19 cellular contexts compared by ENCODE assay signal in genomic region chr17:39376434-39376833, GRCh38. TPM values are rescaled to one million over a fixed set of nuclear protein-coding genes. Genes with fewer than 3 reads are reported as not detected.
A peak's percentile ranks its signal among the peaks of the same experiment; 100 is the strongest.
DNase-seq lines count a peak whose midpoint lies in the region; TF ChIP-seq lines count a peak whose summit lies in the region.
"Had no signal": no experiment of that assay in that cellular context is flagged by ENCODE, and none has a peak within 500 bp of the region (broad histone marks: within the 10 kb centered on the region; RNA-seq: fewer than 3 reads in every experiment).

No MANE protein-coding gene starts in this region.

- TF ChIP-seq POLR2A in breast epithelium (IDR thresholded peaks at IDR 0.05) = no peak

- H3K4me1 ChIP-seq in breast epithelium = no peaks in the 10 kb centered on the region
- H3K4me1 ChIP-seq: colonic mucosa had no signal

- H3K9me3 ChIP-seq in breast epithelium = no peaks in the 10 kb centered on the region
- H3K9me3 ChIP-seq: BLaER1 treated with 17β-estradiol and CSF1 and Interleukin-3, amounts not matched to agents 10 nM and 100 nM; colonic mucosa; mucosa of descending colon had no signal

- H3K4me1 Mint-ChIP-seq in MCF 10A (ENCODE audit: insufficient read depth, unreplicated experiment) (peaks cover 26% of the 10 kb centered on the region), osteocyte (ENCODE audit: unreplicated experiment) (peaks cover 14% of the 10 kb centered on the region)
- H3K4me1 Mint-ChIP-seq in activated CD4-positive, alpha-beta memory T cell treated with anti-CD3 and anti-CD28 coated beads, Interleukin-2, amount 10 ng/mL, durations not matched to agents 7 days and 5 days = peaks cover 22% of the 10 kb centered on the region
- H3K4me1 Mint-ChIP-seq: brain had no signal

- CTCF ChIA-PET in MCF 10A (lab: Yijun Ruan, JAX) = no interaction called here
- CTCF ChIA-PET in activated CD4-positive, alpha-beta memory T cell treated with anti-CD3 and anti-CD28 coated beads, Interleukin-2, amount 10 ng/mL, durations not matched to agents 7 days and 5 days (lab: Charles Lee) = interaction anchor here (1.2 kb wide), 1 partner anchor 141 kb away, joined by 3 read pairs; no protein-coding TSS in a partner anchor

- no peak for TF ChIP-seq CTCF in MCF 10A (IDR thresholded peaks at IDR 0.05; ENCODE audit: unreplicated experiment)
- no peak for TF ChIP-seq CTCF in breast epithelium (IDR thresholded peaks at IDR 0.05)
- no peak for TF ChIP-seq CTCF in fibroblast of villous mesenchyme (IDR thresholded peaks at IDR 0.05; ENCODE audit: insufficient read depth, low read depth, low read length)
- no peak for TF ChIP-seq CTCF in osteocyte (IDR thresholded peaks at IDR 0.05)
- TF ChIP-seq CTCF in brain microvascular endothelial cell (IDR thresholded peaks at IDR 0.05; ENCODE audit: low read depth, low read length, missing control alignments) = no peak

- in situ Hi-C loops in brain microvascular endothelial cell (cut with HindIII; ENCODE audit: low pct_ligation_motif_present, low sequenced_read_pairs) = no loop called here

- H3K27me3 Mint-ChIP-seq in MCF 10A (ENCODE audit: insufficient read depth, unreplicated experiment) (no peaks in the 10 kb centered on the region), osteocyte (ENCODE audit: unreplicated experiment) (no peaks in the 10 kb centered on the region)
- no peaks in the 10 kb centered on the region for H3K27me3 Mint-ChIP-seq in activated CD4-positive, alpha-beta memory T cell treated with anti-CD3 and anti-CD28 coated beads, Interleukin-2, amount 10 ng/mL, durations not matched to agents 7 days and 5 days
- H3K27me3 Mint-ChIP-seq: activated naive CD8-positive, alpha-beta T cell treated with anti-CD3 and anti-CD28 coated beads, Interleukin-2, amount 50 U/mL, for 24 hours; brain had no signal

- POLR2A ChIA-PET in MCF 10A (lab: Yijun Ruan, JAX) = interaction anchor here (0.8 to 3.1 kb wide), 3 partner anchors 13 to 523 kb away, joined by 3 to 28 read pairs (median 4); partner anchors contain the start of genes FBXL20 and RPL23
- POLR2A ChIA-PET in activated CD4-positive, alpha-beta memory T cell treated with anti-CD3 and anti-CD28 coated beads, Interleukin-2, amount 10 ng/mL, durations not matched to agents 7 days and 5 days (lab: Charles Lee) = no interaction called here

- no peaks in the 10 kb centered on the region for H3K9me3 Mint-ChIP-seq in MCF 10A (ENCODE audit: unreplicated experiment)
- no peaks in the 10 kb centered on the region for H3K9me3 Mint-ChIP-seq in osteocyte (ENCODE audit: unreplicated experiment)
- H3K9me3 Mint-ChIP-seq in activated CD4-positive, alpha-beta memory T cell treated with anti-CD3 and anti-CD28 coated beads, Interleukin-2, amount 10 ng/mL, durations not matched to agents 7 days and 5 days = no peaks in the 10 kb centered on the region
- H3K9me3 Mint-ChIP-seq: activated naive CD8-positive, alpha-beta T cell treated with anti-CD3 and anti-CD28 coated beads, Interleukin-2, amount 50 U/mL, for 24 hours; brain; endodermal cell had no signal

- H3K4me3 ChIP-seq in breast epithelium = no peak overlapping the region
- no peak overlapping the region for H3K4me3 ChIP-seq in fibroblast of villous mesenchyme (ENCODE audit: low read depth, low read length)
- no peak overlapping the region for H3K4me3 ChIP-seq in brain microvascular endothelial cell (ENCODE audit: low read depth, low read length)
- H3K4me3 ChIP-seq: BLaER1 treated with 17β-estradiol and CSF1 and Interleukin-3, amounts not matched to agents 10 nM and 100 nM; colonic mucosa; mucosa of descending colon had no signal

- H3K36me3 Mint-ChIP-seq in MCF 10A (ENCODE audit: insufficient read depth, unreplicated experiment) (peaks cover 17% of the 10 kb centered on the region), osteocyte (ENCODE audit: unreplicated experiment) (no peaks in the 10 kb centered on the region)
- no peaks in the 10 kb centered on the region for H3K36me3 Mint-ChIP-seq in activated CD4-positive, alpha-beta memory T cell treated with anti-CD3 and anti-CD28 coated beads, Interleukin-2, amount 10 ng/mL, durations not matched to agents 7 days and 5 days (ENCODE audit: low read depth)

- H3K36me3 ChIP-seq in breast epithelium = no peaks in the 10 kb centered on the region
- H3K36me3 ChIP-seq in brain microvascular endothelial cell (replicated peaks) = no peaks in the 10 kb centered on the region
- H3K36me3 ChIP-seq: colonic mucosa had no signal

- H3K27ac Mint-ChIP-seq in MCF 10A (ENCODE audit: low read depth, unreplicated experiment) (peak overlapping the region; percentile 39), osteocyte (ENCODE audit: unreplicated experiment) (no peak overlapping the region)
- no peak overlapping the region for H3K27ac Mint-ChIP-seq in activated CD4-positive, alpha-beta memory T cell treated with anti-CD3 and anti-CD28 coated beads, Interleukin-2, amount 10 ng/mL, durations not matched to agents 7 days and 5 days
- H3K27ac Mint-ChIP-seq: activated naive CD8-positive, alpha-beta T cell treated with anti-CD3 and anti-CD28 coated beads, Interleukin-2, amount 50 U/mL, for 24 hours; brain; endodermal cell had no signal

- intact Hi-C loops in MCF 10A (cut with micrococcal nuclease) (no loop called here), breast epithelium (cut with DNase I; ENCODE audit: low total_unique reads) (no loop called here)

- H3K4me3 Mint-ChIP-seq in MCF 10A (ENCODE audit: unreplicated experiment) (no peak overlapping the region), osteocyte (ENCODE audit: unreplicated experiment) (no peak overlapping the region)
- no peak overlapping the region for H3K4me3 Mint-ChIP-seq in activated CD4-positive, alpha-beta memory T cell treated with anti-CD3 and anti-CD28 coated beads, Interleukin-2, amount 10 ng/mL, durations not matched to agents 7 days and 5 days
- H3K4me3 Mint-ChIP-seq: activated naive CD8-positive, alpha-beta T cell treated with anti-CD3 and anti-CD28 coated beads, Interleukin-2, amount 50 U/mL, for 24 hours; brain had no signal

- no TSS peak for BruUV-seq in MCF 10A (replicated peaks; lab: Mats Ljungman, UMichigan)

- no peak overlapping the region for H3K27ac ChIP-seq in breast epithelium
- no peak overlapping the region for H3K27ac ChIP-seq in brain microvascular endothelial cell
- H3K27ac ChIP-seq: BLaER1 treated with 17β-estradiol and CSF1 and Interleukin-3, amounts not matched to agents 10 nM and 100 nM; colonic mucosa had no signal

- H3K27me3 ChIP-seq in breast epithelium (no peaks in the 10 kb centered on the region), brain microvascular endothelial cell (replicated peaks) (no peaks in the 10 kb centered on the region)
- H3K27me3 ChIP-seq: BLaER1 treated with 17β-estradiol and CSF1 and Interleukin-3, amounts not matched to agents 10 nM and 100 nM; colonic mucosa had no signal

- DNase-seq in MCF 10A (ENCODE audit: unreplicated experiment) (peak; percentile 4), breast epithelium (ENCODE audit: low spot score in 2 of 2) (no peak), NOMO-1 (lab: John Stamatoyannopoulos, UW; ENCODE audit: unreplicated experiment in 2 of 2) (peak; percentile 62 to 66), fibroblast of villous mesenchyme (ENCODE audit: low read depth) (peak; percentile 30), osteocyte (ENCODE audit: extremely low spot score, unreplicated experiment) (no peak), brain microvascular endothelial cell (no peak)
- DNase-seq in activated CD4-positive, alpha-beta T cell treated with anti-CD3 and anti-CD28 coated beads, Interleukin-2, amount 50 U/mL, for 1 hour = no peak
- DNase-seq in activated CD4-positive, alpha-beta memory T cell treated with anti-CD3 and anti-CD28 coated beads, Interleukin-2, amount 10 ng/mL, durations not matched to agents 7 days and 5 days = no peak
- DNase-seq: activated effector memory CD4-positive, alpha-beta T cell treated with Interleukin-2 at 50 U/mL for 16 hours; colonic mucosa; glutamatergic neuron; mucosa of descending colon; NCI-H1092 treated with DMSO at 0.1 percent for 48 hours; NCI-H2081 treated with DMSO at 0.1 percent for 48 hours; stimulated activated CD4-positive, alpha-beta T cell treated with anti-CD3 and anti-CD28 coated beads, Interleukin-4, amount 100 ng/mL, for 4 hours had no signal

RNA-seq across cellular contexts. Expression of gene FBXL20, which starts 25.0 kb away (rescaled TPM):
- total RNA-seq in MCF 10A (2022) (13.4 and 16.2 TPM in 2 replicates), breast epithelium (10 to 100 TPM; 17.0 to 33.1 (median 25.3) TPM), fibroblast of villous mesenchyme (10.6 and 16.0 TPM in 2 replicates), osteocyte (28.0 TPM in 2 replicates)
- total RNA-seq in activated CD4-positive, alpha-beta memory T cell treated with anti-CD3 and anti-CD28 coated beads, Interleukin-2, amount 10 ng/mL, durations not matched to agents 7 days and 5 days = 10 to 100 TPM; 17.5 to 18.4 TPM

Comparison
In these comparisons a context has a peak if more than half of its experiments do, and no peak if none do; other contexts are left out.
1. DNase-seq: peak in MCF 10A (single experiment), NOMO-1 (2 of 2) and fibroblast of villous mesenchyme (single experiment); none in breast epithelium (0 of 2), osteocyte (single experiment), brain microvascular endothelial cell (single experiment), activated CD4-positive, alpha-beta T cell treated with anti-CD3 and anti-CD28 coated beads, Interleukin-2, amount 50 U/mL, for 1 hour (single experiment) and activated CD4-positive, alpha-beta memory T cell treated with anti-CD3 and anti-CD28 coated beads, Interleukin-2, amount 10 ng/mL, durations not matched to agents 7 days and 5 days (single experiment).